32 cellular contexts compared by ENCODE assay signal in the genomic region with DNA sequence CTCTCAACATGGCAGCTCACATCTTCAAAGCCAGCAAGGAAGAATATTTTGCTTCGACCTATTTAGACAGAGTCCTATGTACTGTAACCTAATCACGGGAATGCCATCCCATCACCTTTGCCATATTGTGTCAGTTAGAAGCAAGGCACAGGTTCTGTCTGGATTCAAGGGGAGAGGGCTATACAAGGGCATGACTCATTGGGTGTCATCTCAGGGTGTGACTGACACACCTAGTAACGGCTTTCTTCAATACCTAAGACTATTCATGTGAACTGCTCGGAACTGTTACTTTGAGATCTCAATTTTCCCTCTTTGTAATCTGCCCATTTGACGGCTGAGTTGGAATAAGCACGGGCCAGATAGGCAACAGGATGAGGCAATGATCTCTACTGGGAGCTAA.
"Had no signal": no experiment of that assay in that cellular context is flagged by ENCODE, and none has a peak within 500 bp of the region (broad histone marks: within the 10 kb centered on the region; RNA-seq: fewer than 3 reads in every experiment).

No MANE protein-coding gene starts in this region.

- H3K4me2 ChIP-seq: hepatocyte had no signal

- H3K36me3 ChIP-seq: adrenal gland, cardiac muscle cell, colonic mucosa, esophagus muscularis mucosa, gastroesophageal sphincter, heart right ventricle had no signal

- H3K79me2 ChIP-seq: hepatocyte had no signal

- ATAC-seq: activated CD4-positive, alpha-beta T cell treated with anti-CD3 and anti-CD28 coated beads for 36 hours; activated CD8-positive, alpha-beta T cell treated with anti-CD3 and anti-CD28 coated beads for 36 hours; activated naive CD8-positive, alpha-beta T cell treated with anti-CD3 and anti-CD28 coated beads, Interleukin-2, amount 50 U/mL, for 24 hours; activated T-cell treated with anti-CD3 and anti-CD28 coated beads, Interleukin-2, amount 50 U/mL, for 4 hours; activated T-helper 17 cell treated with anti-CD3 and anti-CD28 coated beads, Interleukin-2, amount 50 U/mL, for 72 hours; body of pancreas; gastroesophageal sphincter; heart right ventricle had no signal

- H3K9me3 ChIP-seq: adrenal gland, body of pancreas, colonic mucosa, esophagus muscularis mucosa, gastroesophageal sphincter, heart right ventricle had no signal

- DNase-seq: activated CD4-positive, alpha-beta T cell treated with anti-CD3 and anti-CD28 coated beads for 36 hours; activated CD4-positive, alpha-beta T cell treated with anti-CD3 and anti-CD28 coated beads, Interleukin-2, amount 10 ng/mL, durations not matched to agents 24 days and 14 days; activated CD4-positive, alpha-beta T cell treated with anti-CD3 and anti-CD28 coated beads, Interleukin-2, amount 50 U/mL, for 4 hours; activated CD4-positive, CD25-positive, alpha-beta regulatory T cell; activated CD4-positive, CD25-positive, alpha-beta regulatory T cell treated with anti-CD3 and anti-CD28 coated beads, Interleukin-2, amount 50 U/mL, for 72 hours; activated CD8-positive, alpha-beta memory T cell treated with anti-CD3 and anti-CD28 coated beads for 24 hours; activated CD8-positive, alpha-beta T cell treated with anti-CD3 and anti-CD28 coated beads for 36 hours; activated effector memory CD4-positive, alpha-beta T cell treated with Interleukin-2 at 50 U/mL for 16 hours; activated gamma-delta T cell treated with Interleukin-2 at 50 U/mL for 16 hours; activated naive CD4-positive, alpha-beta T cell treated with Interleukin-2 at 50 U/mL for 16 hours; activated naive CD8-positive, alpha-beta T cell treated with anti-CD3 and anti-CD28 coated beads for 36 hours; activated naive CD8-positive, alpha-beta T cell treated with anti-CD3 and anti-CD28 coated beads, Interleukin-2, amount 50 U/mL, for 24 hours; activated T-cell treated with anti-CD3 and anti-CD28 coated beads, Interleukin-2, amount 50 U/mL, for 4 hours; adrenal gland; amygdala; aorta; body of pancreas; central memory CD4-positive, alpha-beta T cell; cerebellar nuclear complex; colonic mucosa; effector CD8-positive, alpha-beta T cell; foreskin melanocyte; heart right ventricle; T-helper 2 cell had no signal

- H3K4me1 Mint-ChIP-seq: activated CD4-positive, alpha-beta T cell treated with anti-CD3 and anti-CD28 coated beads for 36 hours; activated CD4-positive, alpha-beta T cell treated with anti-CD3 and anti-CD28 coated beads, Interleukin-2, amount 10 ng/mL, durations not matched to agents 24 days and 14 days; activated naive CD4-positive, alpha-beta T cell treated with anti-CD3 and anti-CD28 coated beads, Interleukin-2, amount 50 U/mL, for 24 hours; activated naive CD8-positive, alpha-beta T cell treated with anti-CD3 and anti-CD28 coated beads for 36 hours; activated naive CD8-positive, alpha-beta T cell treated with anti-CD3 and anti-CD28 coated beads, Interleukin-2, amount 50 U/mL, for 24 hours; activated T-helper 17 cell treated with anti-CD3 and anti-CD28 coated beads, Interleukin-2, amount 50 U/mL, for 72 hours had no signal

- H3K4me1 ChIP-seq: adrenal gland, body of pancreas, colonic mucosa, esophagus muscularis mucosa, gastroesophageal sphincter, heart right ventricle had no signal

- FAIRE-seq: endometrium, endothelial cell of umbilical vein had no signal

- H2AFZ ChIP-seq: hepatocyte had no signal

- H3K27ac Mint-ChIP-seq: activated CD4-positive, alpha-beta T cell treated with anti-CD3 and anti-CD28 coated beads for 36 hours; activated CD4-positive, alpha-beta T cell treated with anti-CD3 and anti-CD28 coated beads, Interleukin-2, amount 10 ng/mL, durations not matched to agents 24 days and 14 days; activated CD8-positive, alpha-beta T cell treated with anti-CD3 and anti-CD28 coated beads for 36 hours; activated naive CD4-positive, alpha-beta T cell treated with anti-CD3 and anti-CD28 coated beads, Interleukin-2, amount 50 U/mL, for 24 hours; activated naive CD8-positive, alpha-beta T cell treated with anti-CD3 and anti-CD28 coated beads for 36 hours; activated naive CD8-positive, alpha-beta T cell treated with anti-CD3 and anti-CD28 coated beads, Interleukin-2, amount 50 U/mL, for 24 hours; activated T-helper 17 cell treated with anti-CD3 and anti-CD28 coated beads, Interleukin-2, amount 50 U/mL, for 72 hours had no signal

- H3K27me3 ChIP-seq: adrenal gland, body of pancreas, cardiac muscle cell, colonic mucosa, esophagus muscularis mucosa, gastroesophageal sphincter, heart right ventricle, hepatocyte had no signal

- H3K27me3 Mint-ChIP-seq: activated CD4-positive, alpha-beta T cell treated with anti-CD3 and anti-CD28 coated beads for 36 hours; activated CD4-positive, alpha-beta T cell treated with anti-CD3 and anti-CD28 coated beads, Interleukin-2, amount 10 ng/mL, durations not matched to agents 24 days and 14 days; activated CD8-positive, alpha-beta T cell treated with anti-CD3 and anti-CD28 coated beads for 36 hours; activated naive CD4-positive, alpha-beta T cell treated with anti-CD3 and anti-CD28 coated beads, Interleukin-2, amount 50 U/mL, for 24 hours; activated naive CD8-positive, alpha-beta T cell treated with anti-CD3 and anti-CD28 coated beads for 36 hours; activated naive CD8-positive, alpha-beta T cell treated with anti-CD3 and anti-CD28 coated beads, Interleukin-2, amount 50 U/mL, for 24 hours; activated T-helper 17 cell treated with anti-CD3 and anti-CD28 coated beads, Interleukin-2, amount 50 U/mL, for 72 hours had no signal

- H3K4me3 Mint-ChIP-seq: activated CD4-positive, alpha-beta T cell treated with anti-CD3 and anti-CD28 coated beads for 36 hours; activated CD4-positive, alpha-beta T cell treated with anti-CD3 and anti-CD28 coated beads, Interleukin-2, amount 10 ng/mL, durations not matched to agents 24 days and 14 days; activated CD8-positive, alpha-beta T cell treated with anti-CD3 and anti-CD28 coated beads for 36 hours; activated naive CD4-positive, alpha-beta T cell treated with anti-CD3 and anti-CD28 coated beads, Interleukin-2, amount 50 U/mL, for 24 hours; activated naive CD8-positive, alpha-beta T cell treated with anti-CD3 and anti-CD28 coated beads for 36 hours; activated naive CD8-positive, alpha-beta T cell treated with anti-CD3 and anti-CD28 coated beads, Interleukin-2, amount 50 U/mL, for 24 hours; activated T-cell treated with anti-CD3 and anti-CD28 coated beads, Interleukin-2, amount 50 U/mL, for 4 hours; activated T-helper 17 cell treated with anti-CD3 and anti-CD28 coated beads, Interleukin-2, amount 50 U/mL, for 72 hours had no signal

- H3K4me3 ChIP-seq: adrenal gland, body of pancreas, cardiac muscle cell, colonic mucosa, esophagus muscularis mucosa, gastroesophageal sphincter, heart right ventricle, hepatocyte had no signal

- H3K9me3 Mint-ChIP-seq: activated CD4-positive, alpha-beta T cell treated with anti-CD3 and anti-CD28 coated beads, Interleukin-2, amount 10 ng/mL, durations not matched to agents 24 days and 14 days; activated naive CD8-positive, alpha-beta T cell treated with anti-CD3 and anti-CD28 coated beads for 36 hours had no signal

- H3K36me3 Mint-ChIP-seq: activated naive CD4-positive, alpha-beta T cell treated with anti-CD3 and anti-CD28 coated beads, Interleukin-2, amount 50 U/mL, for 24 hours; activated naive CD8-positive, alpha-beta T cell treated with anti-CD3 and anti-CD28 coated beads for 36 hours had no signal

- H3K27ac ChIP-seq: adrenal gland, body of pancreas, cardiac muscle cell, colonic mucosa, esophagus muscularis mucosa, gastroesophageal sphincter, heart right ventricle, hepatocyte had no signal
